ENCODE assay signal across 21 cellular contexts in genomic region chr7:100818366-100818765, GRCh38.
"Had no signal": no experiment of that assay in that cellular context is flagged by ENCODE, and none has a peak within 500 bp of the region (broad histone marks: within the 10 kb centered on the region; RNA-seq: fewer than 3 reads in every experiment).

No MANE protein-coding gene starts in this region.

- H3K27me3 ChIP-seq: gastrocnemius medialis, neural progenitor cell, right atrium auricular region, sigmoid colon, testis, upper lobe of left lung had no signal

- H3K4me1 ChIP-seq: gastrocnemius medialis, neural progenitor cell, prostate gland, right atrium auricular region, sigmoid colon, testis, tibial artery had no signal

- H3K27ac ChIP-seq: dorsolateral prefrontal cortex, epithelial cell of prostate, gastrocnemius medialis, neural progenitor cell, prostate gland, right atrium auricular region, sigmoid colon, testis, tibial artery, upper lobe of left lung had no signal

- H3K4me3 ChIP-seq: dorsolateral prefrontal cortex, gastrocnemius medialis, lung, neural progenitor cell, prostate gland, right atrium auricular region, sigmoid colon, testis, tibial artery, upper lobe of left lung had no signal

- H3K36me3 ChIP-seq: gastrocnemius medialis had no signal

- DNase-seq: cortex of kidney; dorsolateral prefrontal cortex; effector CD4-positive, alpha-beta T cell; foreskin fibroblast; gastrocnemius medialis; head of caudate nucleus; kidney; naive thymus-derived CD4-positive, alpha-beta T cell; sigmoid colon; stimulated activated CD4-positive, alpha-beta T cell treated with anti-CD3 and anti-CD28 coated beads, Interleukin-2, amount 100 ng/mL, for 24 hours; stimulated activated CD4-positive, alpha-beta T cell treated with anti-CD3 and anti-CD28 coated beads, Interleukin-4, amount 100 ng/mL, for 24 hours; stimulated activated naive CD8-positive, alpha-beta T cell treated with anti-CD3 and anti-CD28 coated beads, Interleukin-15, Interleukin-2, amounts not matched to agents 100 U/mL and 50 U/mL, for 24 hours; substantia nigra; testis; tibial artery; upper lobe of left lung had no signal

- H3K9me3 ChIP-seq: gastrocnemius medialis, prostate gland, right atrium auricular region, sigmoid colon, testis, tibial artery, upper lobe of left lung had no signal
